8 cellular contexts compared by ENCODE assay signal in the genomic region with DNA sequence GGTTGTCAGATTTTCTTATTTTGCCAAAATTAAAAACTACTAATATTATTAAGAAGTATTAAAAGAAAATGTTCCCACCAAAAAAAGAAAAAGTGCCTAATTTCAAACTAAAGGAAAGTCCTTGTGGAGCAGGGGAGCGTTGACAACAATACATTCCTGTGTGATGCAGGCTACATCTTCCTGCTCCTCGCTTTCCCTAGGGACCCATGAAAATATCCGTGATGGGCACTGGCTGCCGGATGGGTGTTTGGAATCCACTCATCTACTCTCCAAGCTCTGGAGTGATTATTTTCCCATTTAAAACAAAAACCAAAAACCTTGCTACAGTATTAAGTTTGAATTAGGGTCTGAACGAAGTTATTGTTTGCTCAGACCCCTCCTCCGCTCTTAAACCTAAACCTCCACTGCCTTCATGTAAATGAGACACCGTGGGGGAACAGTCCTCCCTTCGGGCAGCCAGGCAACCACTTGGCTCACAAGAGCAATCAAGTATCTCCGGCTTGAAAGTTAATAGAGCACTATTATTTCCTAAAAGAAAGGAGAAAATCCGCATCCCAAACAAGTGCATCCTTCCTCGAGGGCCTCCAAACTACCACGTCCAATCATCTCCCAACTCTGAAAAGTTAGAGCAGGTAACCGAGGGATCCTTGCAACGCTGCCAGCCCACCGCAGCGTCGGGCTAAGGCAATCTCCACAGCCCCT. TPM values are rescaled to one million over a fixed set of nuclear protein-coding genes. Genes with fewer than 3 reads are reported as not detected.
DNase-seq lines count a peak whose midpoint lies in the region; ATAC-seq and TF ChIP-seq lines count a peak whose summit lies in the region.

No MANE protein-coding gene starts in this region.

- intact Hi-C loops in prostate gland (cut with DNase I) = loop anchor here (5.0 kb wide), 1 partner anchor 103 kb away; no protein-coding TSS in a partner anchor

- ATAC-seq in GM19328 (IDR thresholded peaks at IDR 0.05; ENCODE audit: unreplicated experiment) (no peak), HG03095 (IDR thresholded peaks at IDR 0.05; ENCODE audit: unreplicated experiment) (no peak)

- H3K36me3 ChIP-seq in prostate gland = no peaks in the 10 kb centered on the region

- 15% methylated on average over 17 of the region's 17 CpGs for WGBS in prostate gland

- no peaks in the 10 kb centered on the region for H3K9me3 ChIP-seq in prostate gland

- H3K27ac ChIP-seq in prostate gland = peak overlapping the region; percentile 92 to 93

- peaks cover 6% of the 10 kb centered on the region for H3K4me1 ChIP-seq in prostate gland (replicated peaks)

- peak overlapping the region; percentile 77 for H3K4me3 ChIP-seq in fibroblast of the aortic adventitia (ENCODE audit: low read depth, low read length)
- H3K4me3 ChIP-seq in prostate gland = peak overlapping the region; percentile 79 to 80

- H3K27me3 ChIP-seq in prostate gland (replicated peaks; ENCODE audit: insufficient read depth) = no peaks in the 10 kb centered on the region

- TF ChIP-seq CTCF in fibroblast of the aortic adventitia (IDR thresholded peaks at IDR 0.05; ENCODE audit: insufficient read depth, low read length) = no peak
- no peak for TF ChIP-seq CTCF in prostate gland (IDR thresholded peaks at IDR 0.05)

- in situ Hi-C loops in SK-MEL-5 (cut with HindIII; ENCODE audit: low pct_unique_long_range_greater_than_20kb, low sequenced_read_pairs) = no loop called here

- TF ChIP-seq POLR2A in prostate gland (IDR thresholded peaks at IDR 0.05) = no peak

- DNase-seq in ELF-1 (ENCODE audit: low read depth, low spot score) = peak; percentile 60
- DNase-seq in SK-MEL-5 (ENCODE audit: low read depth, low spot score) = peak; percentile 84
- peak; percentile 42 for DNase-seq in fibroblast of the aortic adventitia (ENCODE audit: low read depth)
- no peak for DNase-seq in prostate gland (ENCODE audit: low spot score)
- no peak for DNase-seq in DMS53 treated with DMSO at 0.1 percent for 48 hours (lab: John Stamatoyannopoulos, UW; ENCODE audit: unreplicated experiment)
- no peak for DNase-seq in activated CD8-positive, alpha-beta memory T cell treated with anti-CD3 and anti-CD28 coated beads, Interleukin-2, amount 50 U/mL, for 48 hours

RNA-seq across cellular contexts. Expression of a gene that starts 1.5 kb away (rescaled TPM):
- total RNA-seq in SK-MEL-5 (2014; rRNA removed; shearing (Covaris generic)) = 103 and 116 TPM in 2 replicates
- polyA plus RNA-seq in SK-MEL-5 (2015; cell fraction: cytosol; rRNA removed) = 161 and 167 TPM in 2 replicates
- polyA plus RNA-seq in SK-MEL-5 (2015; cell fraction: nucleus; rRNA removed) = 39.1 and 53.1 TPM in 2 replicates
- total RNA-seq in fibroblast of the aortic adventitia (ENCODE audit: low replicate concordance) (308 and 429 TPM in 2 replicates), prostate gland (100 to 1,000 TPM; 123 to 154 TPM)

RNA-seq across cellular contexts. Expression of a gene that starts 48.9 kb away (rescaled TPM):
- 0.03 TPM in 1 of 2 replicates, not detected in the other for total RNA-seq in SK-MEL-5 (2014; rRNA removed; shearing (Covaris generic))
- 0.06 and 0.12 TPM in 2 replicates for polyA plus RNA-seq in SK-MEL-5 (2015; cell fraction: cytosol; rRNA removed)
- polyA plus RNA-seq in SK-MEL-5 (2015; cell fraction: nucleus; rRNA removed) = not detected in 2 replicates
- total RNA-seq in fibroblast of the aortic adventitia (ENCODE audit: low replicate concordance) = not detected in 2 replicates
- 1 to 10 TPM; 1.3 to 1.5 TPM for total RNA-seq in prostate gland

Comparison
In these comparisons a context has a peak if more than half of its experiments do, and no peak if none do; other contexts are left out.
1. DNase-seq: peak in ELF-1 (single experiment), SK-MEL-5 (single experiment) and fibroblast of the aortic adventitia (single experiment); none in prostate gland (single experiment), DMS53 treated with DMSO at 0.1 percent for 48 hours (single experiment) and activated CD8-positive, alpha-beta memory T cell treated with anti-CD3 and anti-CD28 coated beads, Interleukin-2, amount 50 U/mL, for 48 hours (single experiment).